17 cellular contexts compared by ENCODE assay signal in genomic region chr20:53387983-53388675, GRCh38.
DNase-seq lines count a peak whose midpoint lies in the region; ATAC-seq and TF ChIP-seq lines count a peak whose summit lies in the region.
"Had no signal": no experiment of that assay in that cellular context is flagged by ENCODE, and none has a peak within 500 bp of the region (broad histone marks: within the 10 kb centered on the region; RNA-seq: fewer than 3 reads in every experiment).

No MANE protein-coding gene starts in this region.

- no peaks in the 10 kb centered on the region for H3K9me3 Mint-ChIP-seq in activated CD4-positive, alpha-beta memory T cell treated with anti-CD3 and anti-CD28 coated beads for 36 hours
- no peaks in the 10 kb centered on the region for H3K9me3 Mint-ChIP-seq in activated CD4-positive, alpha-beta memory T cell treated with anti-CD3 and anti-CD28 coated beads, Interleukin-2, amount 10 ng/mL, durations not matched to agents 7 days and 5 days
- H3K9me3 Mint-ChIP-seq in type B pancreatic cell, result no peaks in the 10 kb centered on the region

- H3K4me3 ChIP-seq in tibial artery, result no peak overlapping the region
- H3K4me3 ChIP-seq: SJSA1, transverse colon had no signal

- CTCF ChIA-PET in activated CD4-positive, alpha-beta memory T cell treated with anti-CD3 and anti-CD28 coated beads for 36 hours (lab: Charles Lee), result no interaction called here
- CTCF ChIA-PET in activated CD4-positive, alpha-beta memory T cell treated with anti-CD3 and anti-CD28 coated beads, Interleukin-2, amount 10 ng/mL, durations not matched to agents 7 days and 5 days (lab: Charles Lee), result no interaction called here

- no peaks in the 10 kb centered on the region for H3K27me3 ChIP-seq in tibial artery
- H3K27me3 ChIP-seq: BE2C, SJSA1, transverse colon had no signal

- ATAC-seq in GM18873 (IDR thresholded peaks at IDR 0.05; ENCODE audit: low FRiP score, unreplicated experiment), result no peak
- ATAC-seq: left ventricle myocardium superior, PC-3, right cardiac atrium had no signal

- no peak overlapping the region for H3K27ac Mint-ChIP-seq in activated CD4-positive, alpha-beta memory T cell treated with anti-CD3 and anti-CD28 coated beads for 36 hours
- no peak overlapping the region for H3K27ac Mint-ChIP-seq in activated CD4-positive, alpha-beta memory T cell treated with anti-CD3 and anti-CD28 coated beads, Interleukin-2, amount 10 ng/mL, durations not matched to agents 7 days and 5 days
- no peak overlapping the region for H3K27ac Mint-ChIP-seq in type B pancreatic cell

- peak; percentile 37 for DNase-seq in activated CD4-positive, alpha-beta memory T cell treated with anti-CD3 and anti-CD28 coated beads for 36 hours
- DNase-seq in activated CD4-positive, alpha-beta memory T cell treated with anti-CD3 and anti-CD28 coated beads, Interleukin-2, amount 10 ng/mL, durations not matched to agents 7 days and 5 days, result no peak
- DNase-seq in activated T-cell treated with anti-CD3 and anti-CD28 coated beads for 48 hours (ENCODE audit: low read depth), result peak; percentile 12
- peak; percentile 61 for DNase-seq in central memory CD4-positive, alpha-beta T cell
- DNase-seq in stimulated activated CD8-positive, alpha-beta memory T cell treated with anti-CD3 and anti-CD28 coated beads, Interleukin-7, amount 100 ng/mL, for 4 hours (ENCODE audit: low read depth in 2 of 2), result peak; percentile 5 to 15
- DNase-seq in tibial artery, result no peak
- no peak for DNase-seq in type B pancreatic cell (ENCODE audit: extremely low spot score, unreplicated experiment)
- DNase-seq: 8988T, BE2C, glutamatergic neuron, left ventricle myocardium superior, nucleus accumbens, PC-3, right cardiac atrium, transverse colon had no signal

- H3K27me3 Mint-ChIP-seq in activated CD4-positive, alpha-beta memory T cell treated with anti-CD3 and anti-CD28 coated beads for 36 hours, result peaks cover 3% of the 10 kb centered on the region
- no peaks in the 10 kb centered on the region for H3K27me3 Mint-ChIP-seq in activated CD4-positive, alpha-beta memory T cell treated with anti-CD3 and anti-CD28 coated beads, Interleukin-2, amount 10 ng/mL, durations not matched to agents 7 days and 5 days
- no peaks in the 10 kb centered on the region for H3K27me3 Mint-ChIP-seq in type B pancreatic cell

- H3K36me3 Mint-ChIP-seq in activated CD4-positive, alpha-beta memory T cell treated with anti-CD3 and anti-CD28 coated beads for 36 hours, result peaks cover 2% of the 10 kb centered on the region
- H3K36me3 Mint-ChIP-seq in activated CD4-positive, alpha-beta memory T cell treated with anti-CD3 and anti-CD28 coated beads, Interleukin-2, amount 10 ng/mL, durations not matched to agents 7 days and 5 days (ENCODE audit: low read depth), result no peaks in the 10 kb centered on the region
- H3K36me3 Mint-ChIP-seq in type B pancreatic cell, result no peaks in the 10 kb centered on the region

- H3K9me3 ChIP-seq in tibial artery, result no peaks in the 10 kb centered on the region
- H3K9me3 ChIP-seq: BE2C, SJSA1, transverse colon had no signal

- POLR2A ChIA-PET in activated CD4-positive, alpha-beta memory T cell treated with anti-CD3 and anti-CD28 coated beads for 36 hours (lab: Charles Lee), result no interaction called here
- POLR2A ChIA-PET in activated CD4-positive, alpha-beta memory T cell treated with anti-CD3 and anti-CD28 coated beads, Interleukin-2, amount 10 ng/mL, durations not matched to agents 7 days and 5 days (lab: Charles Lee), result no interaction called here

- H3K4me3 Mint-ChIP-seq in activated CD4-positive, alpha-beta memory T cell treated with anti-CD3 and anti-CD28 coated beads for 36 hours, result no peak overlapping the region
- no peak overlapping the region for H3K4me3 Mint-ChIP-seq in activated CD4-positive, alpha-beta memory T cell treated with anti-CD3 and anti-CD28 coated beads, Interleukin-2, amount 10 ng/mL, durations not matched to agents 7 days and 5 days
- no peak overlapping the region for H3K4me3 Mint-ChIP-seq in type B pancreatic cell

- H3K4me1 Mint-ChIP-seq in activated CD4-positive, alpha-beta memory T cell treated with anti-CD3 and anti-CD28 coated beads for 36 hours (ENCODE audit: low read depth), result peaks cover 17% of the 10 kb centered on the region
- peaks cover 3% of the 10 kb centered on the region for H3K4me1 Mint-ChIP-seq in activated CD4-positive, alpha-beta memory T cell treated with anti-CD3 and anti-CD28 coated beads, Interleukin-2, amount 10 ng/mL, durations not matched to agents 7 days and 5 days
- peaks cover 22% of the 10 kb centered on the region for H3K4me1 Mint-ChIP-seq in type B pancreatic cell (ENCODE audit: unreplicated experiment)

- intact Hi-C loops in activated CD4-positive, alpha-beta memory T cell treated with anti-CD3 and anti-CD28 coated beads for 36 hours (cut with micrococcal nuclease), result no loop called here
- intact Hi-C loops in tibial artery (cut with DNase I; ENCODE audit: low total_unique reads), result no loop called here

- H3K4me1 ChIP-seq in tibial artery, result no peaks in the 10 kb centered on the region
- H3K4me1 ChIP-seq: BE2C, SJSA1, transverse colon had no signal

- H3K27ac ChIP-seq in tibial artery, result no peak overlapping the region
- H3K27ac ChIP-seq: SJSA1, transverse colon had no signal

- TF ChIP-seq CTCF in tibial artery (IDR thresholded peaks at IDR 0.05), result no peak
- no peak for TF ChIP-seq CTCF in type B pancreatic cell (conservative IDR thresholded peaks at IDR 0.05)

- no peaks in the 10 kb centered on the region for H3K36me3 ChIP-seq in tibial artery
- H3K36me3 ChIP-seq: BE2C, SJSA1, transverse colon had no signal

Comparison
In these comparisons a context has a peak if more than half of its experiments do, and no peak if none do; other contexts are left out.
1. DNase-seq: peak in activated CD4-positive, alpha-beta memory T cell treated with anti-CD3 and anti-CD28 coated beads for 36 hours (single experiment), activated T-cell treated with anti-CD3 and anti-CD28 coated beads for 48 hours (single experiment), central memory CD4-positive, alpha-beta T cell (single experiment) and stimulated activated CD8-positive, alpha-beta memory T cell treated with anti-CD3 and anti-CD28 coated beads, Interleukin-7, amount 100 ng/mL, for 4 hours (2 of 2); none in activated CD4-positive, alpha-beta memory T cell treated with anti-CD3 and anti-CD28 coated beads, Interleukin-2, amount 10 ng/mL, durations not matched to agents 7 days and 5 days (single experiment), tibial artery (0 of 2) and type B pancreatic cell (single experiment).